8 cellular contexts compared by ENCODE assay signal in the genomic region with DNA sequence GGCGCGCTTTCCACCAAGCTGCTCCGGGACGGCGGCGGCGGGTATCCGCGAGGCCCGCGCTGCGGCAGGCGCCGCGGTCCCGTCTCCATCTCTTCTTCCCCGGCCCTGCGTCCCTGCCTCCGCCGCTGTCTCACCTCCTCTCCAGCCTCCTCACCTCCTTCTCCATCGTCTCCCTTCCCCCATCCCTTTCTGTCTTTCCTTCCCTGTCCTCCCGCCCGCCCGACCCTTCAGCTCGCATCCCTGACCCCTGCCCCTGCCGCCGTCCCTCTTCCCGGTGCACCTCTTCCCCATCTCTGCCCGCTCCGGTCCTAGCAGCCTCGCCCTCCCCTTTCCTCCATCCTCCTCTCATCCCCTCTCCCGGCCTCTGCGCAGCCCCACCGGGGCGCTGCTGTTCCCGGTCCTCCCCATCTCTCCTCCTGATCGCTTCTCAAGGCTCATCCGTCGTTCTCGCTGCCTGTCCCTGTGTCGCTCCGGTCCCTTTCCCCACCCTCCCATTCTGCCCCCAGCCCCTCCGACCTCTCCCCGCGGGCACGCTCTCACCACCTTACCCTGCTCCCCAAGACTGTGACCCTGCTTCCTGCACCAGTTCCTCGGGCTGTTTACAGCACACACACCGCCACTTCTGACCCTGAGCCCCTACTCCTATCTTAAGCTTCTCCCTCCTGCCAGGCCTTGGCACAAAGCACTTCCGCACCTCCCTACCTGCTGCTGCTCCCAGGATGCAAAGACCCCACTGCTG. TPM values are rescaled to one million over a fixed set of nuclear protein-coding genes. Genes with fewer than 3 reads are reported as not detected.
DNase-seq lines count a peak whose midpoint lies in the region; ATAC-seq and TF ChIP-seq lines count a peak whose summit lies in the region.

No MANE protein-coding gene starts in this region.

- H3K36me3 ChIP-seq in H7 (replicated peaks; ENCODE audit: control insufficient read depth, insufficient read depth, low read length) (no peaks in the 10 kb centered on the region), SJCRH30 (no peaks in the 10 kb centered on the region)

- peak; percentile 0 to 2 for ATAC-seq in naive B cell (ENCODE audit: low read depth in 2 of 2)
- ATAC-seq in HG03025 (IDR thresholded peaks at IDR 0.05; ENCODE audit: low FRiP score, unreplicated experiment) = no peak
- ATAC-seq in GM21786 (IDR thresholded peaks at IDR 0.05; ENCODE audit: unreplicated experiment) = no peak

- H3K4me3 ChIP-seq in H7 (ENCODE audit: insufficient read depth, low read depth, low read length) (peak overlapping the region; percentile 87), SJCRH30 (peak overlapping the region; percentile 96), dorsolateral prefrontal cortex (peak overlapping the region; percentile 61 to 98 (median 90))

- H3K4me1 ChIP-seq in SJCRH30 = peaks cover 8% of the 10 kb centered on the region

- H3K27me3 ChIP-seq in H7 (ENCODE audit: control insufficient read depth, insufficient read depth, low read length) = peaks cover 26% of the 10 kb centered on the region
- H3K27me3 ChIP-seq in SJCRH30 = no peaks in the 10 kb centered on the region
- no peaks in the 10 kb centered on the region for H3K27me3 ChIP-seq in dorsolateral prefrontal cortex

- H3K27ac ChIP-seq in SJCRH30 = no peak overlapping the region
- peak overlapping the region in 53 of 59 donors; percentile 15 to 91 (median 73) for H3K27ac ChIP-seq in dorsolateral prefrontal cortex

- no peaks in the 10 kb centered on the region for H3K27me3 Mint-ChIP-seq in naive B cell

- H3K9me3 Mint-ChIP-seq in naive B cell = no peaks in the 10 kb centered on the region

- intact Hi-C loops in dorsolateral prefrontal cortex (cut with DNase I) = loop anchor here (2.0 to 10.0 kb wide), 2 partner anchors 206 to 212 kb away; a partner anchor contains a TSS

- H3K4me1 Mint-ChIP-seq in naive B cell = peaks cover 36 to 41% (median 40%) of the 10 kb centered on the region in 3 donors

- DNase-seq in D341Med (ENCODE audit: low spot score) = peak; percentile 74
- peak; percentile 87 for DNase-seq in H7
- DNase-seq in SJCRH30 = peak in 1 of 2 experiments; percentile 35
- peak in 4 of 10 donors; percentile 35 to 57 (median 42) for DNase-seq in dorsolateral prefrontal cortex
- DNase-seq in naive B cell = no peak
- no peak for DNase-seq in GDM1 (lab: John Stamatoyannopoulos, UW)

- TF ChIP-seq CTCF in dorsolateral prefrontal cortex (IDR thresholded peaks at IDR 0.05 in 54 of 56, conservative IDR thresholded peaks at IDR 0.05 in 2 of 56; ENCODE audit: low read depth in 1 of 56, partially characterized antibody in 56 of 56) = no peak

- H3K36me3 Mint-ChIP-seq in naive B cell = no peaks in the 10 kb centered on the region

- H3K9me3 ChIP-seq in SJCRH30 (replicated peaks) = no peaks in the 10 kb centered on the region

- peak overlapping the region; percentile 54 to 97 (median 90) for H3K27ac Mint-ChIP-seq in naive B cell

- peak overlapping the region; percentile 87 to 99 (median 96) for H3K4me3 Mint-ChIP-seq in naive B cell

RNA-seq across cellular contexts. Expression of a gene that starts 0.8 kb away (rescaled TPM):
- 22.1 and 22.2 TPM in 2 replicates for total RNA-seq in H7 (2014; rRNA removed; shearing (Covaris generic))
- total RNA-seq in SJCRH30 (2014; rRNA removed; shearing (Covaris generic)) = 6.4 and 7.3 TPM in 2 replicates
- total RNA-seq in dorsolateral prefrontal cortex = 10 to 100 TPM; 19.7 to 55.4 (median 34.0) TPM
- 1 to 10 TPM in 2 of 6 donors, under 1 TPM in 3, not detected in 1; 0.51 to 1.1 (median 0.68) TPM for polyA plus RNA-seq in naive B cell (ENCODE audit: low read depth in 6 of 6)

RNA-seq across cellular contexts. Expression of a gene that starts 52.7 kb away (rescaled TPM):
- 6.6 and 8.4 TPM in 2 replicates for total RNA-seq in H7 (2014; rRNA removed; shearing (Covaris generic))
- 0.56 and 0.77 TPM in 2 replicates for total RNA-seq in SJCRH30 (2014; rRNA removed; shearing (Covaris generic))
- total RNA-seq in dorsolateral prefrontal cortex = 100 to 1,000 TPM in 119 of 120 experiments, 10 to 100 TPM in 1; 82.3 to 377 (median 285) TPM
- polyA plus RNA-seq in naive B cell (ENCODE audit: low read depth in 6 of 6) = 10 to 100 TPM; 10.2 to 16.8 (median 13.9) TPM

Comparison
In these comparisons a context has a peak if more than half of its experiments do, and no peak if none do; other contexts are left out.
1. DNase-seq: peak in D341Med (single experiment) and H7 (single experiment); none in naive B cell (single experiment) and GDM1 (single experiment).
2. ATAC-seq: peak in naive B cell (2 of 2); none in HG03025 (single experiment) and GM21786 (single experiment).
3. Peak in every context shown above with its lines, with median percentiles within 50 percentile points of each other: H3K4me3 ChIP-seq.